ENCODE assay signal across 2 cellular contexts in genomic region chr19:55619264-55619663, GRCh38.
A peak's percentile ranks its signal among the peaks of the same experiment; 100 is the strongest.
TF ChIP-seq lines count a peak whose summit lies in the region.

No MANE protein-coding gene starts in this region.

TF ChIP-seq in A549, 52 proteins besides CTCF, POLR2A, EP300 and RAD21:
- 0 out of 2 replicates have a peak, but pooled peaks have one; percentile 25 for TF ChIP-seq PBX3 (IDR thresholded peaks at IDR 0.05)
- TF ChIP-seq KDM5A (IDR thresholded peaks at IDR 0.05): no peak
- TF ChIP-seq REST (IDR thresholded peaks at IDR 0.05): no peak

TF ChIP-seq in K562, 482 proteins besides CTCF, POLR2A, EP300 and RAD21:
- no peak for TF ChIP-seq RHOXF2B (CRISPR knock-in tag; conservative IDR thresholded peaks at IDR 0.05)
- no peak for TF ChIP-seq THAP7 (CRISPR knock-in tag; IDR thresholded peaks at IDR 0.05)
